In the genomic region with DNA sequence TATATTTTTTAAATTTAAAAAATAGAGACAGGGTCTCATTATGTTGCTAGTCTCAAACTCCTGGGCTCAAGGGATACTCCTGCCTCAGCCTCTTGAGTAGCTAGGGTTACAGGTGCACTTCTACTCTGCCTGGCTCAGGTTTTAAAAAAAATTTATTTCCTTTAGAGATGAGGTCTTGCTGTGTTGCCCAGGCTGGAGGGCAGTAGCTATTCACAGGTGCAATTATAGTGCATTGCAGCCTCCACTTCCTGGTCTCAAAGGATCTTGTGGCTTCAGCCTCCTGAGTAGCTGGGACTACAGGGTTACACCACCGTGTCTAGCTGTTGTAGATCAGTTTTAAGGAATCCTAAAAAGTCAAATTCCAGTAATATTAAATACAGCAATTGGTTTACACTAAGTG, we compare ENCODE assay signal across 28 cellular contexts. TPM values are rescaled to one million over a fixed set of nuclear protein-coding genes. Genes with fewer than 3 reads are reported as not detected.
DNase-seq lines count a peak whose midpoint lies in the region; ATAC-seq and TF ChIP-seq lines count a peak whose summit lies in the region.
"Had no signal": no experiment of that assay in that cellular context is flagged by ENCODE, and none has a peak within 500 bp of the region (broad histone marks: within the 10 kb centered on the region; RNA-seq: fewer than 3 reads in every experiment).

No MANE protein-coding gene starts in this region.

- no peak for ATAC-seq in activated naive CD8-positive, alpha-beta T cell treated with anti-CD3 and anti-CD28 coated beads, Interleukin-2, amount 10 ng/mL, durations not matched to agents 7 days and 5 days (ENCODE audit: low read depth)
- no peak for ATAC-seq in activated naive CD8-positive, alpha-beta T cell treated with anti-CD3 and anti-CD28 coated beads, Interleukin-2, amount 50 U/mL, for 24 hours
- no peak for ATAC-seq in WTC11
- ATAC-seq in naive thymus-derived CD4-positive, alpha-beta T cell: no peak
- ATAC-seq in GM21619 (IDR thresholded peaks at IDR 0.05; ENCODE audit: unreplicated experiment): no peak
- ATAC-seq: body of pancreas; foreskin keratinocyte; heart right ventricle; PC-3; stimulated activated naive B cell treated with anti-CD40 and anti-IgM and Interleukin-4, amounts not matched to agents 10 μg/mL and 1 μg/mL and 100 μg/mL, for 72 hours had no signal

- peaks cover 30% of the 10 kb centered on the region for H3K4me1 Mint-ChIP-seq in activated naive CD8-positive, alpha-beta T cell treated with anti-CD3 and anti-CD28 coated beads, Interleukin-2, amount 10 ng/mL, durations not matched to agents 7 days and 5 days
- H3K4me1 Mint-ChIP-seq in activated naive CD8-positive, alpha-beta T cell treated with anti-CD3 and anti-CD28 coated beads, Interleukin-2, amount 50 U/mL, for 24 hours: peaks cover 37% of the 10 kb centered on the region
- peaks cover 28% of the 10 kb centered on the region for H3K4me1 Mint-ChIP-seq in WTC11
- peaks cover 28 to 58% (median 40%) of the 10 kb centered on the region in 7 donors for H3K4me1 Mint-ChIP-seq in naive thymus-derived CD4-positive, alpha-beta T cell

- no peak for DNase-seq in activated naive CD8-positive, alpha-beta T cell treated with anti-CD3 and anti-CD28 coated beads, Interleukin-2, amount 10 ng/mL, durations not matched to agents 7 days and 5 days
- DNase-seq in activated naive CD8-positive, alpha-beta T cell treated with anti-CD3 and anti-CD28 coated beads, Interleukin-2, amount 50 U/mL, for 24 hours: no peak
- DNase-seq in WTC11 (ENCODE audit: low spot score): no peak
- DNase-seq in naive thymus-derived CD4-positive, alpha-beta T cell: no peak
- DNase-seq in activated CD4-positive, CD25-positive, alpha-beta regulatory T cell treated with anti-CD3 and anti-CD28 coated beads, Interleukin-2, amount 50 U/mL, for 72 hours: no peak
- no peak for DNase-seq in posterior cingulate gyrus
- DNase-seq: activated CD4-positive, alpha-beta memory T cell treated with anti-CD3 and anti-CD28 coated beads, Interleukin-2, amount 10 ng/mL, durations not matched to agents 7 days and 5 days; activated gamma-delta T cell; body of pancreas; DMS153; dorsolateral prefrontal cortex; esophagus squamous epithelium; foreskin keratinocyte; heart right ventricle; kidney; MM.1S; naive B cell; NCI-H1930; NCI-H2227 treated with DMSO at 0.1 percent for 48 hours; NCI-H526; PC-3; stimulated activated naive B cell treated with anti-CD40 and anti-IgM and Interleukin-4, amounts not matched to agents 10 μg/mL and 1 μg/mL and 100 μg/mL, for 72 hours; substantia nigra had no signal

- no peak for TF ChIP-seq CTCF in WTC11 (IDR thresholded peaks at IDR 0.05)

- intact Hi-C loops in naive thymus-derived CD4-positive, alpha-beta T cell (cut with micrococcal nuclease): no loop called here
- intact Hi-C loops in posterior cingulate gyrus (cut with DNase I): loop anchor here (5.0 kb wide), 1 partner anchor 274 kb away; no protein-coding TSS in a partner anchor

- H3K27me3 ChIP-seq in naive thymus-derived CD4-positive, alpha-beta T cell (ENCODE audit: control insufficient read depth in 2 of 2, insufficient read depth in 2 of 2, low read length in 2 of 2): no peaks in the 10 kb centered on the region
- H3K27me3 ChIP-seq: body of pancreas, dorsolateral prefrontal cortex, esophagus squamous epithelium, foreskin keratinocyte, heart right ventricle had no signal

- POLR2A ChIA-PET in activated naive CD8-positive, alpha-beta T cell treated with anti-CD3 and anti-CD28 coated beads, Interleukin-2, amount 10 ng/mL, durations not matched to agents 7 days and 5 days (lab: Charles Lee): no interaction called here
- POLR2A ChIA-PET in WTC11 (lab: Charles Lee): no interaction called here
- POLR2A ChIA-PET in naive thymus-derived CD4-positive, alpha-beta T cell (lab: Charles Lee): interaction anchor here (0.7 kb wide), 1 partner anchor 9 kb away, joined by 3 read pairs; no protein-coding TSS in a partner anchor

- peaks cover 12% of the 10 kb centered on the region for H3K36me3 Mint-ChIP-seq in activated naive CD8-positive, alpha-beta T cell treated with anti-CD3 and anti-CD28 coated beads, Interleukin-2, amount 10 ng/mL, durations not matched to agents 7 days and 5 days
- peaks cover 2% of the 10 kb centered on the region for H3K36me3 Mint-ChIP-seq in activated naive CD8-positive, alpha-beta T cell treated with anti-CD3 and anti-CD28 coated beads, Interleukin-2, amount 50 U/mL, for 24 hours (ENCODE audit: low read depth)
- no peaks in the 10 kb centered on the region; the same call in 1 of the 2 replicates for H3K36me3 Mint-ChIP-seq in WTC11
- peaks cover 4 to 13% (median 6%) of the 10 kb centered on the region in 5 donors for H3K36me3 Mint-ChIP-seq in naive thymus-derived CD4-positive, alpha-beta T cell
- H3K36me3 Mint-ChIP-seq: mesothelial cell of epicardium, naive B cell had no signal

- H3K27ac Mint-ChIP-seq in activated naive CD8-positive, alpha-beta T cell treated with anti-CD3 and anti-CD28 coated beads, Interleukin-2, amount 10 ng/mL, durations not matched to agents 7 days and 5 days: no peak overlapping the region
- H3K27ac Mint-ChIP-seq in activated naive CD8-positive, alpha-beta T cell treated with anti-CD3 and anti-CD28 coated beads, Interleukin-2, amount 50 U/mL, for 24 hours: no peak overlapping the region
- no peak overlapping the region for H3K27ac Mint-ChIP-seq in WTC11
- peak overlapping the region in 3 of 9 donors; percentile 11 to 38 (median 17) for H3K27ac Mint-ChIP-seq in naive thymus-derived CD4-positive, alpha-beta T cell
- H3K27ac Mint-ChIP-seq: activated CD4-positive, alpha-beta memory T cell treated with anti-CD3 and anti-CD28 coated beads, Interleukin-2, amount 10 ng/mL, durations not matched to agents 7 days and 5 days; B cell; mesothelial cell of epicardium; naive B cell; stimulated activated naive B cell treated with anti-CD40 and anti-IgM and Interleukin-4, amounts not matched to agents 10 μg/mL and 1 μg/mL and 100 μg/mL, for 72 hours had no signal

- peaks cover 8 to 32% of the 10 kb centered on the region in 2 donors for H3K4me1 ChIP-seq in naive thymus-derived CD4-positive, alpha-beta T cell (ENCODE audit: control insufficient read depth in 2 of 2, insufficient read depth in 2 of 2, low read length in 2 of 2)
- H3K4me1 ChIP-seq: foreskin keratinocyte had no signal

- CTCF ChIA-PET in WTC11 (lab: Charles Lee): interaction anchor here (0.6 to 1.4 kb wide), 3 partner anchors 45 to 65 kb away, joined by 3 to 5 read pairs (median 4); no protein-coding TSS in a partner anchor
- CTCF ChIA-PET in naive thymus-derived CD4-positive, alpha-beta T cell (lab: Charles Lee): interaction anchor here (0.8 kb wide), 1 partner anchor 52 kb away, joined by 3 read pairs; no protein-coding TSS in a partner anchor

- H3K27me3 Mint-ChIP-seq in activated naive CD8-positive, alpha-beta T cell treated with anti-CD3 and anti-CD28 coated beads, Interleukin-2, amount 10 ng/mL, durations not matched to agents 7 days and 5 days: no peaks in the 10 kb centered on the region
- H3K27me3 Mint-ChIP-seq in activated naive CD8-positive, alpha-beta T cell treated with anti-CD3 and anti-CD28 coated beads, Interleukin-2, amount 50 U/mL, for 24 hours: no peaks in the 10 kb centered on the region
- H3K27me3 Mint-ChIP-seq in WTC11 (ENCODE audit: low read depth): no peaks in the 10 kb centered on the region
- no peaks in the 10 kb centered on the region for H3K27me3 Mint-ChIP-seq in naive thymus-derived CD4-positive, alpha-beta T cell
- H3K27me3 Mint-ChIP-seq: activated CD4-positive, alpha-beta memory T cell treated with anti-CD3 and anti-CD28 coated beads, Interleukin-2, amount 10 ng/mL, durations not matched to agents 7 days and 5 days; B cell; naive B cell; stimulated activated naive B cell treated with anti-CD40 and anti-IgM and Interleukin-4, amounts not matched to agents 10 μg/mL and 1 μg/mL and 100 μg/mL, for 72 hours had no signal

- H3K9me3 ChIP-seq in naive thymus-derived CD4-positive, alpha-beta T cell (ENCODE audit: control insufficient read depth in 2 of 3, low read length in 3 of 3): no peaks in the 10 kb centered on the region
- H3K9me3 ChIP-seq: body of pancreas, esophagus squamous epithelium, heart right ventricle had no signal

- H3K9me3 Mint-ChIP-seq in activated naive CD8-positive, alpha-beta T cell treated with anti-CD3 and anti-CD28 coated beads, Interleukin-2, amount 10 ng/mL, durations not matched to agents 7 days and 5 days: no peaks in the 10 kb centered on the region
- H3K9me3 Mint-ChIP-seq in activated naive CD8-positive, alpha-beta T cell treated with anti-CD3 and anti-CD28 coated beads, Interleukin-2, amount 50 U/mL, for 24 hours: no peaks in the 10 kb centered on the region
- no peaks in the 10 kb centered on the region for H3K9me3 Mint-ChIP-seq in WTC11
- H3K9me3 Mint-ChIP-seq in naive thymus-derived CD4-positive, alpha-beta T cell: peaks cover 0 to 3% (median 0%) of the 10 kb centered on the region in 11 donors
- H3K9me3 Mint-ChIP-seq: activated CD4-positive, alpha-beta memory T cell treated with anti-CD3 and anti-CD28 coated beads, Interleukin-2, amount 10 ng/mL, durations not matched to agents 7 days and 5 days; mesothelial cell of epicardium; naive B cell had no signal

- no peak overlapping the region for H3K27ac ChIP-seq in naive thymus-derived CD4-positive, alpha-beta T cell (ENCODE audit: low read depth, low read length)
- H3K27ac ChIP-seq: body of pancreas, esophagus squamous epithelium, foreskin keratinocyte, KMS-11 had no signal

- peaks cover 0 to 6% (median 0%) of the 10 kb centered on the region in 3 experiments for H3K36me3 ChIP-seq in naive thymus-derived CD4-positive, alpha-beta T cell (ENCODE audit: control insufficient read depth in 2 of 3, insufficient read depth in 3 of 3, low read length in 3 of 3)
- H3K36me3 ChIP-seq: esophagus squamous epithelium, heart right ventricle had no signal

- H3K4me3 Mint-ChIP-seq in activated naive CD8-positive, alpha-beta T cell treated with anti-CD3 and anti-CD28 coated beads, Interleukin-2, amount 10 ng/mL, durations not matched to agents 7 days and 5 days: peak overlapping the region; percentile 15
- H3K4me3 Mint-ChIP-seq in activated naive CD8-positive, alpha-beta T cell treated with anti-CD3 and anti-CD28 coated beads, Interleukin-2, amount 50 U/mL, for 24 hours: no peak overlapping the region
- H3K4me3 Mint-ChIP-seq in WTC11: no peak overlapping the region
- H3K4me3 Mint-ChIP-seq in naive thymus-derived CD4-positive, alpha-beta T cell: peak overlapping the region in 9 of 10 donors; percentile 3 to 63 (median 30)
- H3K4me3 Mint-ChIP-seq: activated CD4-positive, alpha-beta memory T cell treated with anti-CD3 and anti-CD28 coated beads, Interleukin-2, amount 10 ng/mL, durations not matched to agents 7 days and 5 days; B cell; mesothelial cell of epicardium; stimulated activated naive B cell treated with anti-CD40 and anti-IgM and Interleukin-4, amounts not matched to agents 10 μg/mL and 1 μg/mL and 100 μg/mL, for 72 hours had no signal

- H3K4me3 ChIP-seq in naive thymus-derived CD4-positive, alpha-beta T cell (ENCODE audit: low read length): no peak overlapping the region
- H3K4me3 ChIP-seq: body of pancreas, esophagus squamous epithelium, heart right ventricle, SK-N-MC had no signal

RNA-seq across cellular contexts. Expression of a gene that starts 5.0 kb away (rescaled TPM):
- total RNA-seq in activated naive CD8-positive, alpha-beta T cell treated with anti-CD3 and anti-CD28 coated beads, Interleukin-2, amount 10 ng/mL, durations not matched to agents 7 days and 5 days: 10 to 100 TPM; 36.2 to 37.5 TPM
- 45.5 to 50.8 TPM (median 46.1 TPM) in 3 replicates for total RNA-seq in WTC11 (2021)
- total RNA-seq in naive thymus-derived CD4-positive, alpha-beta T cell: 10 to 100 TPM; 23.3 to 64.0 (median 42.9) TPM
- 10 to 100 TPM; 22.8 to 34.2 TPM for polyA plus RNA-seq in naive thymus-derived CD4-positive, alpha-beta T cell

Comparison
In these comparisons a context has a peak if more than half of its experiments do, and no peak if none do; other contexts are left out.
1. H3K4me3 Mint-ChIP-seq: peak in activated naive CD8-positive, alpha-beta T cell treated with anti-CD3 and anti-CD28 coated beads, Interleukin-2, amount 10 ng/mL, durations not matched to agents 7 days and 5 days (single experiment) and naive thymus-derived CD4-positive, alpha-beta T cell (9 of 10); none in activated naive CD8-positive, alpha-beta T cell treated with anti-CD3 and anti-CD28 coated beads, Interleukin-2, amount 50 U/mL, for 24 hours (single experiment) and WTC11 (single experiment).